ENCODE assay signal across 8 cellular contexts in genomic region chr15:52018693-52019393, GRCh38. TPM values are rescaled to one million over a fixed set of nuclear protein-coding genes. Genes with fewer than 3 reads are reported as not detected.
DNase-seq lines count a peak whose midpoint lies in the region; ATAC-seq and TF ChIP-seq lines count a peak whose summit lies in the region.

Gene MAPK6 (plus strand): TSS chr15:52019219. CDS start chr15:52046461, 27,242 bp downstream.

- H3K4me1 Mint-ChIP-seq in CD14-positive monocyte, result peaks cover 56% of the 10 kb centered on the region
- H3K4me1 Mint-ChIP-seq in activated CD4-positive, alpha-beta memory T cell treated with anti-CD3 and anti-CD28 coated beads, Interleukin-2, amount 10 ng/mL, durations not matched to agents 7 days and 5 days, result peaks cover 46% of the 10 kb centered on the region

- H3K4me3 ChIP-seq in duodenal mucosa (ENCODE audit: low read depth in 1 of 2, low read length in 2 of 2) (peak within 1 kb of the TSS; percentile 89 to 94), lower lobe of right lung (peak within 1 kb of the TSS; percentile 78)

- no peaks in the 10 kb centered on the region for H3K9me3 ChIP-seq in duodenal mucosa (ENCODE audit: control insufficient read depth in 1 of 2, low read length in 2 of 2)
- no peaks in the 10 kb centered on the region for H3K9me3 ChIP-seq in lower lobe of right lung

- H3K4me3 Mint-ChIP-seq in CD14-positive monocyte, result peak within 1 kb of the TSS; percentile 92 to 94
- H3K4me3 Mint-ChIP-seq in activated CD4-positive, alpha-beta memory T cell treated with anti-CD3 and anti-CD28 coated beads, Interleukin-2, amount 10 ng/mL, durations not matched to agents 7 days and 5 days, result peak within 1 kb of the TSS; percentile 97

- H3K27ac ChIP-seq in duodenal mucosa (ENCODE audit: low read depth, low read length) (peak within 1 kb of the TSS; percentile 89), lower lobe of right lung (peak within 1 kb of the TSS; percentile 96)

- intact Hi-C loops in CD14-positive monocyte (cut with micrococcal nuclease) (loop anchor here in 1 of 2 donors (10.0 kb wide), 1 partner anchor 394 kb away; the partner anchor contains the start of gene DMXL2), lower lobe of right lung (cut with DNase I) (no loop called here)

- H3K27me3 ChIP-seq in duodenal mucosa (ENCODE audit: control insufficient read depth in 1 of 2, insufficient read depth in 2 of 2, low read length in 2 of 2) (no peaks in the 10 kb centered on the region), lower lobe of right lung (ENCODE audit: low read depth) (no peaks in the 10 kb centered on the region)

- peak; percentile 69 for ATAC-seq in GM19351 (IDR thresholded peaks at IDR 0.05; ENCODE audit: unreplicated experiment)
- peak; percentile 59 for ATAC-seq in HG03520 (IDR thresholded peaks at IDR 0.05; ENCODE audit: unreplicated experiment)
- peak; percentile 92 to 98 for ATAC-seq in lower lobe of right lung

- CTCF ChIA-PET in activated CD4-positive, alpha-beta memory T cell treated with anti-CD3 and anti-CD28 coated beads, Interleukin-2, amount 10 ng/mL, durations not matched to agents 7 days and 5 days (lab: Charles Lee), result no interaction called here

- H3K27ac Mint-ChIP-seq in CD14-positive monocyte, result peak within 1 kb of the TSS; percentile 96 to 100 (median 99)
- peak within 1 kb of the TSS; percentile 100 for H3K27ac Mint-ChIP-seq in activated CD4-positive, alpha-beta memory T cell treated with anti-CD3 and anti-CD28 coated beads, Interleukin-2, amount 10 ng/mL, durations not matched to agents 7 days and 5 days

- H3K36me3 ChIP-seq in duodenal mucosa (ENCODE audit: control insufficient read depth in 1 of 2, insufficient read depth in 2 of 2, low read length in 2 of 2) (no peaks in the 10 kb centered on the region), lower lobe of right lung (no peaks in the 10 kb centered on the region)

- H3K9ac ChIP-seq in duodenal mucosa (ENCODE audit: low read depth in 1 of 2, low read length in 2 of 2), result peak within 1 kb of the TSS; percentile 95 to 98

- POLR2A ChIA-PET in activated CD4-positive, alpha-beta memory T cell treated with anti-CD3 and anti-CD28 coated beads, Interleukin-2, amount 10 ng/mL, durations not matched to agents 7 days and 5 days (lab: Charles Lee), result interaction anchor here (0.9 to 3.9 kb wide), 6 partner anchors 9 to 160 kb away, joined by 3 to 56 read pairs (median 4); partner anchors contain the start of gene LEO1

- peaks cover 0 to 2% (median 0%) of the 10 kb centered on the region in 7 donors for H3K9me3 Mint-ChIP-seq in CD14-positive monocyte
- no peaks in the 10 kb centered on the region for H3K9me3 Mint-ChIP-seq in activated CD4-positive, alpha-beta memory T cell treated with anti-CD3 and anti-CD28 coated beads, Interleukin-2, amount 10 ng/mL, durations not matched to agents 7 days and 5 days

- DNase-seq in CD14-positive monocyte (ENCODE audit: low spot score), result peak; percentile 92
- peak; percentile 95 for DNase-seq in NCI-H82 (lab: John Stamatoyannopoulos, UW)
- peak; percentile 94 for DNase-seq in activated CD4-positive, alpha-beta memory T cell treated with anti-CD3 and anti-CD28 coated beads, Interleukin-2, amount 10 ng/mL, durations not matched to agents 7 days and 5 days
- DNase-seq in lower lobe of right lung, result peak; percentile 96
- peak; percentile 82 to 96 (median 89) for DNase-seq in stimulated activated CD4-positive, alpha-beta T cell treated with anti-CD3 and anti-CD28 coated beads, TNF-alpha, amount 100 ng/mL, for 1 hour (ENCODE audit: low read depth in 3 of 3, low spot score in 1 of 3)

- no peak for TF ChIP-seq CTCF in CD14-positive monocyte (IDR thresholded peaks at IDR 0.05)
- no peak for TF ChIP-seq CTCF in lower lobe of right lung (IDR thresholded peaks at IDR 0.05)

- peaks cover 1 to 7% of the 10 kb centered on the region in 2 donors for H3K36me3 Mint-ChIP-seq in CD14-positive monocyte
- H3K36me3 Mint-ChIP-seq in activated CD4-positive, alpha-beta memory T cell treated with anti-CD3 and anti-CD28 coated beads, Interleukin-2, amount 10 ng/mL, durations not matched to agents 7 days and 5 days (ENCODE audit: low read depth), result peaks cover 13% of the 10 kb centered on the region

- peaks cover 11 to 26% of the 10 kb centered on the region in 2 donors for H3K4me1 ChIP-seq in duodenal mucosa (ENCODE audit: control insufficient read depth in 1 of 2, insufficient read depth in 2 of 2, low read length in 2 of 2)
- peaks cover 34% of the 10 kb centered on the region for H3K4me1 ChIP-seq in lower lobe of right lung

- H3K27me3 Mint-ChIP-seq in CD14-positive monocyte (ENCODE audit: low read depth in 3 of 3), result peaks cover 1 to 8% (median 4%) of the 10 kb centered on the region in 3 donors
- H3K27me3 Mint-ChIP-seq in activated CD4-positive, alpha-beta memory T cell treated with anti-CD3 and anti-CD28 coated beads, Interleukin-2, amount 10 ng/mL, durations not matched to agents 7 days and 5 days, result peaks cover 4% of the 10 kb centered on the region

RNA-seq across cellular contexts. Expression of gene MAPK6, which starts in this region (rescaled TPM):
- 10 to 100 TPM in 1 of 2 donors, 1 to 10 TPM in 1; 8.6 to 10.2 TPM for polyA plus RNA-seq in CD14-positive monocyte
- 10 to 100 TPM; 44.9 to 47.9 TPM for total RNA-seq in activated CD4-positive, alpha-beta memory T cell treated with anti-CD3 and anti-CD28 coated beads, Interleukin-2, amount 10 ng/mL, durations not matched to agents 7 days and 5 days
- 21.1 TPM for total RNA-seq in lower lobe of right lung

Comparison
In these comparisons a context has a peak if more than half of its experiments do, and no peak if none do; other contexts are left out.
1. Peak in every context shown above with its lines: DNase-seq, ATAC-seq, H3K4me3 ChIP-seq and H3K27ac ChIP-seq.